ENCODE assay signal across 9 cellular contexts in the genomic region with DNA sequence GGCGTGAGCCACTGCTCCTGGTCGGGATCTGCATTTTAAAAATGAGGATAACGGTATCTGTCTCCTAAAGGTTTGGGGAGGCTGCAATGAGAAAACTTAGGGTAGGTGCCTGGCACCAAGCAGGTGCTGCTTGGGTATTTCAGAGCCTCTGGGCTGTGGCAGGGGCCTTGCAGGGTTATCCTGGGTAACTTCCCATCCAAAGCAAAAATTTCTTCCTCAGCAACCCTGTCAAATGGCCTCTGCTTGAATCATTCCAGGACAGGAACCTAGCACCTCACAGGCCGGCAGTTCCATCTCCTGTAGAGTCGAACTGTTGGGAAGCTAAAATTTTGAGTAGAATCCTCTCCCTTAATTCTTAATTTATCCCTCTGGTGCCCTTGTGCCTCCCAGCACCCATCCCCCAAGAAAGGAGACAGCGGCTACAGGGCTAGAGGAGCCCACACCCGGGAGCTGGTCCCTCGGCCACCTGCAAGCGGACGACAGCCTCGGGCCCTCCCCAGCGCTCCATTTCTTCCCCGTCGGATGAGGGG. TPM values are rescaled to one million over a fixed set of nuclear protein-coding genes. Genes with fewer than 3 reads are reported as not detected.
DNase-seq lines count a peak whose midpoint lies in the region; ATAC-seq and TF ChIP-seq lines count a peak whose summit lies in the region.
"Had no signal": no experiment of that assay in that cellular context is flagged by ENCODE, and none has a peak within 500 bp of the region (broad histone marks: within the 10 kb centered on the region; RNA-seq: fewer than 3 reads in every experiment).

No MANE protein-coding gene starts in this region.

- WGBS in endodermal cell (ENCODE audit: insufficient coverage in 1 of 2, insufficient read length in 1 of 2), 2 experiments: 23 to 34% methylated on average over 8 to 14 of the region's 14 CpGs
- no CpG with 5 or more reads among the region's 14 CpGs for WGBS in trophoblast cell (ENCODE audit: extremely low coverage, insufficient coverage, insufficient read length)

- H2AK5ac ChIP-seq in trophoblast cell (ENCODE audit: low read length): no peak overlapping the region

- intact Hi-C loops in CD4-positive, alpha-beta memory T cell (cut with micrococcal nuclease): no loop called here

- peaks cover 10% of the 10 kb centered on the region for H3K27me3 ChIP-seq in CD4-positive, alpha-beta memory T cell (ENCODE audit: insufficient read depth, low read length)
- H3K27me3 ChIP-seq in endodermal cell (ENCODE audit: control insufficient read depth, insufficient read depth, low read length, poor library complexity, severe bottlenecking) (peaks cover 62% of the 10 kb centered on the region), trophoblast cell (ENCODE audit: insufficient read depth, low read length) (peaks cover 36% of the 10 kb centered on the region)

- H3K9me3 Mint-ChIP-seq in CD4-positive, alpha-beta memory T cell: no peaks in the 10 kb centered on the region
- H3K9me3 Mint-ChIP-seq in endodermal cell: peaks cover 3% of the 10 kb centered on the region

- H3K4me1 Mint-ChIP-seq in CD4-positive, alpha-beta memory T cell: peaks cover 8 to 20% (median 12%) of the 10 kb centered on the region in 4 donors
- H3K4me1 Mint-ChIP-seq in endodermal cell: peaks cover 10% of the 10 kb centered on the region

- no peak for TF ChIP-seq CTCF in LNCaP clone FGC (IDR thresholded peaks at IDR 0.05; ENCODE audit: control insufficient read depth, extremely low read depth, insufficient read depth)
- TF ChIP-seq CTCF in endodermal cell (conservative IDR thresholded peaks at IDR 0.05): no peak

- H3K79me1 ChIP-seq in trophoblast cell (ENCODE audit: low read length): no peaks in the 10 kb centered on the region

- POLR2A ChIA-PET in CD4-positive, alpha-beta memory T cell (lab: Charles Lee; ENCODE audit: partially characterized antibody): no interaction called here

- H3K23ac ChIP-seq in trophoblast cell (ENCODE audit: low read length): no peak overlapping the region

- H2BK5ac ChIP-seq in trophoblast cell (ENCODE audit: low read depth, low read length, poor library complexity): no peak overlapping the region

- H4K12ac ChIP-seq in trophoblast cell (ENCODE audit: low read depth, low read length): no peak overlapping the region

- CTCF ChIA-PET in CD4-positive, alpha-beta memory T cell (lab: Charles Lee; ENCODE audit: partially characterized antibody): no interaction called here

- no peak overlapping the region for H3K9ac ChIP-seq in endodermal cell (ENCODE audit: extremely low read depth, low read length, poor library complexity, severe bottlenecking)
- no peak overlapping the region for H3K9ac ChIP-seq in trophoblast cell (ENCODE audit: low read length)

- H2BK12ac ChIP-seq in trophoblast cell (ENCODE audit: low read length): no peak overlapping the region

- no peak overlapping the region for H2AFZ ChIP-seq in trophoblast cell (ENCODE audit: insufficient read depth, low read length, poor library complexity)

- no peak overlapping the region for H2BK120ac ChIP-seq in trophoblast cell (ENCODE audit: insufficient read depth, low read length, poor library complexity)

- no peak overlapping the region for H3K18ac ChIP-seq in trophoblast cell (ENCODE audit: low read length)

- ATAC-seq in GM18870 (IDR thresholded peaks at IDR 0.05; ENCODE audit: unreplicated experiment) (no peak), HG03469 (IDR thresholded peaks at IDR 0.05; ENCODE audit: unreplicated experiment) (no peak)

- H3K36me3 Mint-ChIP-seq in CD4-positive, alpha-beta memory T cell: peaks cover 0 to 2% of the 10 kb centered on the region in 2 donors
- H3K36me3 Mint-ChIP-seq in endodermal cell (ENCODE audit: low read depth): no peaks in the 10 kb centered on the region

- H3K27ac Mint-ChIP-seq in CD4-positive, alpha-beta memory T cell: no peak overlapping the region
- H3K27ac Mint-ChIP-seq in endodermal cell: no peak overlapping the region

- peak overlapping the region; percentile 57 for H3K4me2 ChIP-seq in trophoblast cell (ENCODE audit: low read length)

- no peak for DNase-seq in CD4-positive, alpha-beta memory T cell
- no peak for DNase-seq in LNCaP clone FGC (ENCODE audit: low read depth)
- no peak for DNase-seq in endodermal cell
- no peak for DNase-seq in trophoblast cell
- DNase-seq in NK-92 (lab: John Stamatoyannopoulos, UW; ENCODE audit: unreplicated experiment): no peak
- no peak for DNase-seq in stimulated activated CD4-positive, alpha-beta T cell treated with anti-CD3 and anti-CD28 coated beads, Interleukin-2, amount 100 ng/mL, for 24 hours
- DNase-seq: NCI-H774 had no signal

- no peaks in the 10 kb centered on the region for H3K36me3 ChIP-seq in CD4-positive, alpha-beta memory T cell (ENCODE audit: insufficient read depth, low read length)
- H3K36me3 ChIP-seq in endodermal cell (ENCODE audit: control insufficient read depth, insufficient read depth, low read length) (no peaks in the 10 kb centered on the region), trophoblast cell (ENCODE audit: control insufficient read depth in 1 of 2, insufficient read depth in 2 of 2, low read length in 2 of 2) (no peaks in the 10 kb centered on the region)

- H3K4me3 ChIP-seq in CD4-positive, alpha-beta memory T cell (ENCODE audit: low read length in 2 of 2): no peak overlapping the region
- H3K4me3 ChIP-seq in LNCaP clone FGC (ENCODE audit: low read depth, low read length) (peak overlapping the region; percentile 69), endodermal cell (ENCODE audit: low read length) (peak overlapping the region; percentile 53), trophoblast cell (ENCODE audit: low read depth, low read length) (no peak overlapping the region)

- no peak overlapping the region for H3K14ac ChIP-seq in trophoblast cell (ENCODE audit: low read length)

- H3K27me3 Mint-ChIP-seq in CD4-positive, alpha-beta memory T cell: peaks cover 19 to 20% of the 10 kb centered on the region in 2 donors
- H3K27me3 Mint-ChIP-seq in endodermal cell (ENCODE audit: insufficient read depth): peaks cover 70% of the 10 kb centered on the region

- no peaks in the 10 kb centered on the region for H3K79me2 ChIP-seq in trophoblast cell (ENCODE audit: control insufficient read depth, insufficient read depth, low read length, poor library complexity)

- no peak overlapping the region for H4K8ac ChIP-seq in trophoblast cell (ENCODE audit: low read depth, low read length)

- no peak overlapping the region for H4K91ac ChIP-seq in trophoblast cell (ENCODE audit: low read depth, low read length)

- H3K27ac ChIP-seq in CD4-positive, alpha-beta memory T cell (ENCODE audit: low read depth, low read length): no peak overlapping the region
- H3K27ac ChIP-seq in endodermal cell (ENCODE audit: low read depth, low read length): no peak overlapping the region
- no peak overlapping the region for H3K27ac ChIP-seq in trophoblast cell (ENCODE audit: low read depth, low read length)

- no peaks in the 10 kb centered on the region for H3K9me3 ChIP-seq in CD4-positive, alpha-beta memory T cell (ENCODE audit: control insufficient read depth in 1 of 2, low read length in 2 of 2)
- no peaks in the 10 kb centered on the region for H3K9me3 ChIP-seq in endodermal cell (ENCODE audit: control insufficient read depth, low read length)
- H3K9me3 ChIP-seq in trophoblast cell (ENCODE audit: insufficient read depth, low read depth, low read length): peaks cover 4% of the 10 kb centered on the region

- peak overlapping the region in 5 of 8 donors; percentile 21 to 58 (median 24) for H3K4me3 Mint-ChIP-seq in CD4-positive, alpha-beta memory T cell
- H3K4me3 Mint-ChIP-seq in endodermal cell: peak overlapping the region; percentile 36

- H3K4me1 ChIP-seq in CD4-positive, alpha-beta memory T cell (ENCODE audit: insufficient read depth, low read length): peaks cover 14% of the 10 kb centered on the region
- H3K4me1 ChIP-seq in endodermal cell (ENCODE audit: control insufficient read depth, insufficient read depth, low read length): no peaks in the 10 kb centered on the region
- peaks cover 5 to 8% of the 10 kb centered on the region in 2 experiments for H3K4me1 ChIP-seq in trophoblast cell (ENCODE audit: control insufficient read depth in 1 of 2, insufficient read depth in 2 of 2, low read length in 2 of 2)

- H3K4ac ChIP-seq in trophoblast cell (ENCODE audit: low read depth, low read length): no peak overlapping the region

RNA-seq across cellular contexts. Expression of a gene that starts 0.9 kb away (rescaled TPM):
- under 1 TPM in 1 of 2 experiments, not detected in 1; 0.47 TPM for total RNA-seq in CD4-positive, alpha-beta memory T cell
- under 1 TPM in 1 of 2 donors, not detected in 1; 0.36 TPM for polyA plus RNA-seq in CD4-positive, alpha-beta memory T cell
- total RNA-seq in endodermal cell: under 1 TPM; 0.20 to 0.33 TPM
- 2.0 TPM for polyA plus RNA-seq in endodermal cell (2013, experiment 1 of 2)
- 1.4 TPM for polyA plus RNA-seq in endodermal cell (2013, experiment 2 of 2)
- 0.97 and 1.2 TPM in 2 replicates for polyA plus RNA-seq in trophoblast cell (2013)

RNA-seq across cellular contexts. Expression of a gene that starts 5.6 kb away (rescaled TPM):
- total RNA-seq in CD4-positive, alpha-beta memory T cell: 1 to 10 TPM; 1.3 to 2.1 TPM
- polyA plus RNA-seq in CD4-positive, alpha-beta memory T cell: 1 to 10 TPM in 1 of 2 donors, under 1 TPM in 1; 0.49 to 1.1 TPM
- 1 to 10 TPM in 1 of 2 donors, under 1 TPM in 1; 0.29 to 1.0 TPM for total RNA-seq in endodermal cell
- 0.53 TPM for polyA plus RNA-seq in endodermal cell (2013, experiment 1 of 2)
- 0.75 TPM for polyA plus RNA-seq in endodermal cell (2013, experiment 2 of 2)
- 0.01 TPM in 1 of 2 replicates, not detected in the other for polyA plus RNA-seq in trophoblast cell (2013)

RNA-seq across cellular contexts. Expression of a gene that starts 16.4 kb away (rescaled TPM):
- total RNA-seq in CD4-positive, alpha-beta memory T cell: 10 to 100 TPM; 64.5 to 65.3 TPM
- polyA plus RNA-seq in CD4-positive, alpha-beta memory T cell: 10 to 100 TPM; 65.5 to 74.2 TPM
- 10 to 100 TPM; 50.5 to 53.5 TPM for total RNA-seq in endodermal cell
- polyA plus RNA-seq in endodermal cell (2013, experiment 1 of 2): 44.1 TPM
- 40.4 TPM for polyA plus RNA-seq in endodermal cell (2013, experiment 2 of 2)
- polyA plus RNA-seq in trophoblast cell (2013): 70.9 and 74.2 TPM in 2 replicates

RNA-seq across cellular contexts. Expression of a gene that starts 21.1 kb away (rescaled TPM):
- total RNA-seq in CD4-positive, alpha-beta memory T cell: not detected
- polyA plus RNA-seq in CD4-positive, alpha-beta memory T cell: not detected
- total RNA-seq in endodermal cell: not detected
- not detected for polyA plus RNA-seq in endodermal cell (2013, experiment 1 of 2)
- polyA plus RNA-seq in endodermal cell (2013, experiment 2 of 2): not detected
- not detected in 2 replicates for polyA plus RNA-seq in trophoblast cell (2013)

RNA-seq across cellular contexts. Expression of a gene that starts 30.7 kb away (rescaled TPM):
- total RNA-seq in CD4-positive, alpha-beta memory T cell: not detected
- polyA plus RNA-seq in CD4-positive, alpha-beta memory T cell: not detected
- not detected for total RNA-seq in endodermal cell
- not detected for polyA plus RNA-seq in endodermal cell (2013, experiment 1 of 2)
- not detected for polyA plus RNA-seq in endodermal cell (2013, experiment 2 of 2)
- polyA plus RNA-seq in trophoblast cell (2013): 0.03 TPM in 1 of 2 replicates, not detected in the other

Comparison
In these comparisons a context has a peak if more than half of its experiments do, and no peak if none do; other contexts are left out.
1. H3K4me3 ChIP-seq: peak in LNCaP clone FGC (single experiment) and endodermal cell (single experiment); none in CD4-positive, alpha-beta memory T cell (0 of 2) and trophoblast cell (single experiment).